ENCODE assay signal across 24 cellular contexts in the genomic region with DNA sequence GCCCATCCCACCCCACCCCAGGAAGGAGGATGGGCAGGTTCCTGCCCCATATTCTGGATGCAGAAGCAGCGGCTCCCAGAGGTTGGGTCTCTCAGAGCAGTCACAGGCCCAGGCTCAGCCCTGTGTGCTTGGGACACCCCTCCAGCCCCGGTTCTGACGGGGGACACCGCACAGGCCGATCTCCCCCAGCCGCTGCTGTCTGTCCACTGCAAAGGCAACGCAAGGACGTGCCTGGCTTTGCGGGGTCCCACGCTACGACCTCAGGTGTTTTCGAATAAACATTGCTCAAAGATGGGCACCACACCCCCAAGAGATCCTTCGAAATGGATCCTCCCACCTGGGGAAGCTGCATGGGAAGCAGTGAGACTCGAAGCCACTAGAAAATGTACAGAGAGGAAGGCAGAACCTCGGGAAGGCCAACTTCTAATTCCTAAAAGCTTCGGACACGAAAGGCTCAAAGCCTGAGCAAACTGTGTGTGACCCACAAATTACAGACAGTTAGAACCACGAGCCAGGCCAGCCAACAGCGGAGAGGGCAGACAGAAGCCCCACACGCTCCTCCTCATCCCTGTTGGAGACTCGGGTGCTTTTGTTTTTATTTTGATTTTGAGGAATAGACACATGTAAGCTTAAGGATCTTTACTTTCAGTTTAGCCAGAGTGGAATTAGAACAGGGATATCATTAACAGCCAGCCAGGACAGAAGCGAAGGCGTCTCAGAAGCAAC. TPM values are rescaled to one million over a fixed set of nuclear protein-coding genes. Genes with fewer than 3 reads are reported as not detected.
"Had no signal": no experiment of that assay in that cellular context is flagged by ENCODE, and none has a peak within 500 bp of the region (broad histone marks: within the 10 kb centered on the region; RNA-seq: fewer than 3 reads in every experiment).

No MANE protein-coding gene starts in this region.

- H3K36me3 ChIP-seq: cardiac muscle cell, gastrocnemius medialis, neutrophil, sigmoid colon, thyroid gland had no signal

- H3K4me1 ChIP-seq: gastrocnemius medialis, sigmoid colon, thyroid gland had no signal

- H3K27me3 ChIP-seq: cardiac muscle cell, gastrocnemius medialis, thyroid gland had no signal

- DNase-seq: activated CD4-positive, alpha-beta memory T cell treated with anti-CD3 and anti-CD28 coated beads for 36 hours; activated CD4-positive, alpha-beta T cell treated with anti-CD3 and anti-CD28 coated beads for 36 hours; activated gamma-delta T cell treated with Interleukin-2 at 50 U/mL for 16 hours; activated naive CD8-positive, alpha-beta T cell treated with anti-CD3 and anti-CD28 coated beads for 36 hours; activated T-cell treated with anti-CD3 and anti-CD28 coated beads for 4 hours; amniotic stem cell; endodermal cell; gastrocnemius medialis; head of caudate nucleus; naive thymus-derived CD4-positive, alpha-beta T cell; sigmoid colon; stimulated activated naive CD4-positive, alpha-beta T cell treated with Interleukin-2 at 50 U/mL for 16 hours; T-helper 2 cell; thyroid gland had no signal

- ATAC-seq: activated CD4-positive, alpha-beta T cell treated with anti-CD3 and anti-CD28 coated beads for 36 hours; gastrocnemius medialis; naive thymus-derived CD4-positive, alpha-beta T cell; WTC11 had no signal

- H3K4me3 ChIP-seq: cardiac muscle cell, gastrocnemius medialis, sigmoid colon, thyroid gland had no signal

- H3K9me3 ChIP-seq: gastrocnemius medialis, neutrophil, sigmoid colon, thyroid gland had no signal

- H3K9ac ChIP-seq: parathyroid adenoma had no signal

- H3K27ac ChIP-seq: cardiac muscle cell, epithelial cell of prostate, gastrocnemius medialis, neutrophil, parathyroid adenoma, sigmoid colon, thyroid gland had no signal

- FAIRE-seq: TTC549 had no signal

RNA-seq across cellular contexts. Expression of gene C14orf180, which starts 10.8 kb away (rescaled TPM):
- total RNA-seq: activated CD4-positive, alpha-beta memory T cell treated with anti-CD3 and anti-CD28 coated beads for 36 hours; activated CD4-positive, alpha-beta T cell treated with anti-CD3 and anti-CD28 coated beads for 36 hours; activated naive CD8-positive, alpha-beta T cell treated with anti-CD3 and anti-CD28 coated beads for 36 hours; activated T-helper 1 cell treated with anti-CD3 and anti-CD28 coated beads, Interleukin-12 subunit alpha, Interleukin-12 subunit beta, Interleukin-2, Interleukin-4 antibody, amounts not matched to agents 30 ng/mL and 10 ng/mL and 1 ng/mL, durations not matched to agents 14 hours and 24 hours and 36 hours; dermis microvascular lymphatic vessel endothelial cell; endodermal cell; kidney epithelial cell; naive thymus-derived CD4-positive, alpha-beta T cell; WTC11 had no signal
- polyA plus RNA-seq: naive thymus-derived CD4-positive, alpha-beta T cell had no signal

RNA-seq across cellular contexts. Expression of gene TMEM179, which starts 14.2 kb away (rescaled TPM):
- total RNA-seq: activated CD4-positive, alpha-beta memory T cell treated with anti-CD3 and anti-CD28 coated beads for 36 hours; activated naive CD8-positive, alpha-beta T cell treated with anti-CD3 and anti-CD28 coated beads for 36 hours; gastrocnemius medialis; kidney epithelial cell; subcutaneous adipose tissue had no signal
- polyA plus RNA-seq: naive thymus-derived CD4-positive, alpha-beta T cell had no signal
